10 cellular contexts compared by ENCODE assay signal in genomic region chr20:16491277-16491912, GRCh38.
DNase-seq lines count a peak whose midpoint lies in the region; ATAC-seq, FAIRE-seq and TF ChIP-seq lines count a peak whose summit lies in the region.
"Had no signal": no experiment of that assay in that cellular context is flagged by ENCODE, and none has a peak within 500 bp of the region (broad histone marks: within the 10 kb centered on the region; RNA-seq: fewer than 3 reads in every experiment).

No MANE protein-coding gene starts in this region.

- no peaks in the 10 kb centered on the region for H3K4me1 ChIP-seq in heart left ventricle
- H3K4me1 ChIP-seq: foreskin keratinocyte had no signal

- no peak overlapping the region for H3K27ac ChIP-seq in heart left ventricle
- H3K27ac ChIP-seq: foreskin keratinocyte had no signal

- H3K9me3 ChIP-seq in heart left ventricle, result no peaks in the 10 kb centered on the region

- no peak for TF ChIP-seq CTCF in heart left ventricle (IDR thresholded peaks at IDR 0.05)
- no peak for TF ChIP-seq CTCF in fibroblast of the aortic adventitia (IDR thresholded peaks at IDR 0.05; ENCODE audit: insufficient read depth, low read length)

- ATAC-seq in heart left ventricle, result peak in 3 of 4 donors; percentile 10 to 36 (median 18)
- peak; percentile 71 for ATAC-seq in HG03064 (IDR thresholded peaks at IDR 0.05; ENCODE audit: low read depth, unreplicated experiment)
- ATAC-seq: foreskin keratinocyte had no signal

- no peaks in the 10 kb centered on the region for H3K27me3 ChIP-seq in heart left ventricle
- H3K27me3 ChIP-seq: foreskin keratinocyte had no signal

- DNase-seq in heart left ventricle (no peak), cardiac septum (ENCODE audit: low spot score) (no peak), fibroblast of the aortic adventitia (ENCODE audit: low read depth) (peak; percentile 46), HTR-8/SVneo (ENCODE audit: insufficient read length, low spot score) (no peak), NCI-H82 (lab: John Stamatoyannopoulos, UW) (no peak), HT-29 (ENCODE audit: low spot score) (no peak)
- no peak for DNase-seq in activated effector memory CD4-positive, alpha-beta T cell treated with anti-CD3 and anti-CD28 coated beads, Interleukin-2, amount 50 U/mL, for 16 hours
- DNase-seq: foreskin keratinocyte, NCI-H226 had no signal

- TF ChIP-seq POLR2A in heart left ventricle (IDR thresholded peaks at IDR 0.05), result no peak

- FAIRE-seq in HTR-8/SVneo (lab: Jason Lieb, UNC), result no peak

- WGBS in heart left ventricle, 4 donors, result 81 to 88% (median 84%) methylated on average over 7 of the region's 7 CpGs

- peaks cover 0 to 54% (median 21%) of the 10 kb centered on the region in 9 donors for H3K36me3 ChIP-seq in heart left ventricle

- intact Hi-C loops in heart left ventricle (cut with DNase I) (no loop called here), cardiac septum (cut with DNase I) (no loop called here)

- no peak overlapping the region for H3K4me3 ChIP-seq in heart left ventricle
- no peak overlapping the region for H3K4me3 ChIP-seq in fibroblast of the aortic adventitia (ENCODE audit: low read depth, low read length)
